Comparison of ENCODE assay signal across 32 cellular contexts in genomic region chr22:20822240-20822639, GRCh38. TPM values are rescaled to one million over a fixed set of nuclear protein-coding genes. Genes with fewer than 3 reads are reported as not detected.
"Had no signal": no experiment of that assay in that cellular context is flagged by ENCODE, and none has a peak within 500 bp of the region (broad histone marks: within the 10 kb centered on the region; RNA-seq: fewer than 3 reads in every experiment).

No MANE protein-coding gene starts in this region.

- H3K4me3 Mint-ChIP-seq: activated B cell treated with CpG ODN at 0.5 μM for 24 hours; activated CD4-positive, alpha-beta memory T cell treated with anti-CD3 and anti-CD28 coated beads for 36 hours; activated CD4-positive, alpha-beta T cell treated with anti-CD3 and anti-CD28 coated beads, Interleukin-2, amount 10 ng/mL, durations not matched to agents 24 days and 14 days; activated naive CD8-positive, alpha-beta T cell; activated T-cell treated with anti-CD3 and anti-CD28 coated beads, Interleukin-2, amount 50 U/mL, for 72 hours; central memory CD8-positive, alpha-beta T cell; effector memory CD8-positive, alpha-beta T cell; T-helper 17 cell; T-helper 2 cell treated with Interferon-gamma antibody and Interleukin-4, amounts not matched to agents 5 μg/mL and 100 μg/mL, for 36 hours had no signal

- H3K9me3 ChIP-seq: esophagus squamous epithelium, gastroesophageal sphincter, heart right ventricle had no signal

- DNase-seq: activated B cell treated with CpG ODN at 0.5 μM for 24 hours; activated CD4-positive, alpha-beta memory T cell treated with anti-CD3 and anti-CD28 coated beads for 36 hours; activated CD4-positive, alpha-beta T cell treated with anti-CD3 and anti-CD28 coated beads, Interleukin-2, amount 10 ng/mL, durations not matched to agents 24 days and 14 days; activated CD8-positive, alpha-beta memory T cell treated with anti-CD3 and anti-CD28 coated beads for 24 hours; activated effector memory CD4-positive, alpha-beta T cell treated with Interleukin-2 at 50 U/mL for 16 hours; activated gamma-delta T cell treated with Interleukin-2 at 50 U/mL for 16 hours; activated naive CD4-positive, alpha-beta T cell treated with anti-CD3 and anti-CD28 coated beads, Interleukin-2, amount 50 U/mL, for 16 hours; activated naive CD4-positive, alpha-beta T cell treated with Interleukin-2 at 50 U/mL for 16 hours; activated T-cell treated with anti-CD3 and anti-CD28 coated beads, Interleukin-2, amount 50 U/mL, for 72 hours; amniotic stem cell; anterior cingulate cortex; brain microvascular endothelial cell; dermis blood vessel endothelial cell; effector CD4-positive, alpha-beta T cell; effector memory CD8-positive, alpha-beta T cell; esophagus squamous epithelium; foreskin melanocyte; heart right ventricle; T-helper 1 cell; T-helper 17 cell; T1000; WERI-Rb-1 had no signal

- H3K27ac Mint-ChIP-seq: activated B cell treated with CpG ODN at 0.5 μM for 24 hours; activated CD4-positive, alpha-beta memory T cell treated with anti-CD3 and anti-CD28 coated beads for 36 hours; activated CD4-positive, alpha-beta T cell treated with anti-CD3 and anti-CD28 coated beads, Interleukin-2, amount 10 ng/mL, durations not matched to agents 24 days and 14 days; activated naive CD8-positive, alpha-beta T cell; activated T-cell treated with anti-CD3 and anti-CD28 coated beads, Interleukin-2, amount 50 U/mL, for 72 hours; T-helper 17 cell; T-helper 2 cell treated with Interferon-gamma antibody and Interleukin-4, amounts not matched to agents 5 μg/mL and 100 μg/mL, for 36 hours had no signal

- H3K27me3 Mint-ChIP-seq: activated B cell treated with CpG ODN at 0.5 μM for 24 hours; activated CD4-positive, alpha-beta memory T cell treated with anti-CD3 and anti-CD28 coated beads for 36 hours; activated CD4-positive, alpha-beta T cell treated with anti-CD3 and anti-CD28 coated beads, Interleukin-2, amount 10 ng/mL, durations not matched to agents 24 days and 14 days; activated naive CD8-positive, alpha-beta T cell; central memory CD8-positive, alpha-beta T cell; effector memory CD8-positive, alpha-beta T cell; T-helper 17 cell had no signal

- H3K9me3 Mint-ChIP-seq: activated B cell treated with CpG ODN at 0.5 μM for 24 hours; activated CD4-positive, alpha-beta memory T cell treated with anti-CD3 and anti-CD28 coated beads for 36 hours; activated CD4-positive, alpha-beta T cell treated with anti-CD3 and anti-CD28 coated beads, Interleukin-2, amount 10 ng/mL, durations not matched to agents 24 days and 14 days; activated T-cell treated with anti-CD3 and anti-CD28 coated beads, Interleukin-2, amount 50 U/mL, for 72 hours; central memory CD8-positive, alpha-beta T cell; effector memory CD8-positive, alpha-beta T cell; T-helper 2 cell treated with Interferon-gamma antibody and Interleukin-4, amounts not matched to agents 5 μg/mL and 100 μg/mL, for 36 hours had no signal

- H3K27ac ChIP-seq: brain microvascular endothelial cell, coronary artery, epithelial cell of prostate, esophagus squamous epithelium, gastroesophageal sphincter, heart right ventricle, WERI-Rb-1 had no signal

- H3K27me3 ChIP-seq: brain microvascular endothelial cell, esophagus squamous epithelium, gastroesophageal sphincter, heart right ventricle had no signal

- ATAC-seq: activated CD4-positive, CD25-positive, alpha-beta regulatory T cell treated with anti-CD3 and anti-CD28 coated beads, Interleukin-2, amount 50 U/mL, for 24 hours; activated T-cell treated with anti-CD3 and anti-CD28 coated beads, Interleukin-2, amount 50 U/mL, for 72 hours; effector memory CD8-positive, alpha-beta T cell; gastroesophageal sphincter; heart right ventricle; T-helper 17 cell had no signal

- H3K4me3 ChIP-seq: coronary artery, esophagus squamous epithelium, gastroesophageal sphincter, heart right ventricle had no signal

- H3K4me1 Mint-ChIP-seq: activated B cell treated with CpG ODN at 0.5 μM for 24 hours; activated CD4-positive, alpha-beta T cell treated with anti-CD3 and anti-CD28 coated beads, Interleukin-2, amount 10 ng/mL, durations not matched to agents 24 days and 14 days; central memory CD8-positive, alpha-beta T cell; T-helper 17 cell had no signal

- FAIRE-seq: astrocyte, bronchial epithelial cell had no signal

- H3K4me1 ChIP-seq: esophagus squamous epithelium, gastroesophageal sphincter, heart right ventricle had no signal

RNA-seq across cellular contexts. Expression of gene SERPIND1, which starts 48.3 kb away (rescaled TPM):
- total RNA-seq: activated B cell treated with CpG ODN at 0.5 μM for 24 hours; activated CD4-positive, alpha-beta memory T cell treated with anti-CD3 and anti-CD28 coated beads for 36 hours; activated CD4-positive, alpha-beta T cell treated with anti-CD3 and anti-CD28 coated beads, Interleukin-2, amount 10 ng/mL, durations not matched to agents 24 days and 14 days; activated T-cell treated with anti-CD3 and anti-CD28 coated beads, Interleukin-2, amount 50 U/mL, for 72 hours; astrocyte; bronchial epithelial cell; dermis blood vessel endothelial cell; fibroblast of lung; T-helper 17 cell had no signal
